Comparison of ENCODE assay signal across 7 cellular contexts in genomic region chr16:75548456-75548855, GRCh38. TPM values are rescaled to one million over a fixed set of nuclear protein-coding genes. Genes with fewer than 3 reads are reported as not detected.
"Had no signal": no experiment of that assay in that cellular context is flagged by ENCODE, and none has a peak within 500 bp of the region (broad histone marks: within the 10 kb centered on the region; RNA-seq: fewer than 3 reads in every experiment).

No MANE protein-coding gene starts in this region.

RNA-seq across cellular contexts. Expression of gene CHST5, which starts 12.5 kb away (rescaled TPM):
- total RNA-seq: hepatocyte, kidney epithelial cell, left lobe of liver, liver, lung microvascular endothelial cell, myocyte had no signal

RNA-seq across cellular contexts. Expression of gene CHST6, which starts 53.2 kb away (rescaled TPM):
- total RNA-seq: mononuclear cell had no signal
